ENCODE assay signal across 8 cellular contexts in the genomic region with DNA sequence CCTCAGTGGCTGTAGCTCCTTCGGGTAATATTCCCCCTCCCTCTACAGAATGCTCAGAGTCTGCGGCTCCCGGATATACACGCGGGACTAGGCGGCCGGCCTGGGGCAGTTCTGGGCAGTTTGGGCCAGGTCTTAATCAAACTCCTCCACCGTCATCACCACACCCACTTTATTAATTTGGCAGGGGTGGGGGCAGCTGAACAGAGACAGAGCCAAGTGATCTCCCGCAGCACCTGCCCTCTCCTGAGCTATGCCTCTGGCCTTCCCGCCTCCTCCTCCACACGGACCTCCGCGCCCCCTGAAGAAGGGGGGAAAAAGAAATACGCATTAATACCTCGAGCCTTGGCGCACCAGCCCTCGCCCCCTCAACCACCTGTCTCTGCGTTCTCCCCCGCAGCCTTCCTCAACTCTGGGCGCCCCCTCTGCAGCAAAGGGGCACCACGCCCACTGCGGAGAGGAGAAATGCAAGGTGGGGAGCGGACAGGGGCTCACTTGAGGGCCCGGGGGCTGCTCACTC. TPM values are rescaled to one million over a fixed set of nuclear protein-coding genes. Genes with fewer than 3 reads are reported as not detected.
DNase-seq lines count a peak whose midpoint lies in the region; ATAC-seq and TF ChIP-seq lines count a peak whose summit lies in the region.

No MANE protein-coding gene starts in this region.

- H3K36me3 Mint-ChIP-seq in central memory CD8-positive, alpha-beta T cell (ENCODE audit: insufficient read depth): peaks cover 28% of the 10 kb centered on the region

- H3K27ac Mint-ChIP-seq in central memory CD8-positive, alpha-beta T cell (ENCODE audit: low read depth): peak overlapping the region; percentile 86

- TF ChIP-seq CTCF in C4-2B (conservative IDR thresholded peaks at IDR 0.05): no peak

- H3K4me1 Mint-ChIP-seq in central memory CD8-positive, alpha-beta T cell: peaks cover 78% of the 10 kb centered on the region

- H3K9me3 Mint-ChIP-seq in central memory CD8-positive, alpha-beta T cell: no peaks in the 10 kb centered on the region

- H3K27ac ChIP-seq in C4-2B: peak overlapping the region; percentile 96

- H3K27me3 Mint-ChIP-seq in central memory CD8-positive, alpha-beta T cell: no peaks in the 10 kb centered on the region

- H3K4me3 Mint-ChIP-seq in central memory CD8-positive, alpha-beta T cell: peak overlapping the region; percentile 95

- ATAC-seq in GM21526 (IDR thresholded peaks at IDR 0.05; ENCODE audit: low FRiP score, unreplicated experiment): peak; percentile 10
- ATAC-seq in central memory CD8-positive, alpha-beta T cell (replicated peaks; ENCODE audit: extremely low read depth, poor library complexity, severe bottlenecking): peak; percentile 35
- peak; percentile 22 for ATAC-seq in left lobe of liver
- ATAC-seq in stimulated activated naive CD8-positive, alpha-beta T cell treated with anti-CD3 and anti-CD28 coated beads, Interleukin-15, Interleukin-2, amounts not matched to agents 100 U/mL and 50 U/mL, for 24 hours: peak; percentile 7
- ATAC-seq in HG03565 (IDR thresholded peaks at IDR 0.05; ENCODE audit: unreplicated experiment): no peak

- peak; percentile 91 for DNase-seq in OCI-M1 (lab: John Stamatoyannopoulos, UW)
- no peak for DNase-seq in central memory CD8-positive, alpha-beta T cell (ENCODE audit: low spot score in 2 of 2)
- DNase-seq in left lobe of liver (ENCODE audit: low spot score): peak; percentile 61
- peak; percentile 35 for DNase-seq in stimulated activated naive CD8-positive, alpha-beta T cell treated with anti-CD3 and anti-CD28 coated beads, Interleukin-15, Interleukin-2, amounts not matched to agents 100 U/mL and 50 U/mL, for 24 hours
- DNase-seq in OCI-M2 (lab: John Stamatoyannopoulos, UW; ENCODE audit: unreplicated experiment): no peak

RNA-seq across cellular contexts. Expression of a gene that starts 42.6 kb away (rescaled TPM):
- total RNA-seq in left lobe of liver: 1.1 TPM

Comparison
In these comparisons a context has a peak if more than half of its experiments do, and no peak if none do; other contexts are left out.
1. DNase-seq: peak in OCI-M1 (single experiment), left lobe of liver (single experiment) and stimulated activated naive CD8-positive, alpha-beta T cell treated with anti-CD3 and anti-CD28 coated beads, Interleukin-15, Interleukin-2, amounts not matched to agents 100 U/mL and 50 U/mL, for 24 hours (single experiment); none in central memory CD8-positive, alpha-beta T cell (0 of 2) and OCI-M2 (single experiment).